In genomic region chr2:237060518-237061312, GRCh38 we compare ENCODE assay signal across 8 cellular contexts. TPM values are rescaled to one million over a fixed set of nuclear protein-coding genes. Genes with fewer than 3 reads are reported as not detected.
DNase-seq lines count a peak whose midpoint lies in the region; ATAC-seq and TF ChIP-seq lines count a peak whose summit lies in the region.

No MANE protein-coding gene starts in this region.

- H3K4me1 ChIP-seq in NT2/D1 (ENCODE audit: insufficient read depth, insufficient read length) (peaks cover 14% of the 10 kb centered on the region), colonic mucosa (no peaks in the 10 kb centered on the region), left lung (peaks cover 0 to 8% of the 10 kb centered on the region in 2 donors), thyroid gland (peaks cover 0 to 17% of the 10 kb centered on the region in 2 donors)

- DNase-seq in DMS 273 (lab: John Stamatoyannopoulos, UW; ENCODE audit: unreplicated experiment) (peak; percentile 85), HPDE6-E6E7 (ENCODE audit: extremely low spot score) (peak; percentile 65), NT2/D1 (ENCODE audit: low read depth, low spot score) (peak; percentile 69), colonic mucosa (peak; percentile 45), left lung (no peak), thyroid gland (peak; percentile 58 to 65)

- H3K27ac ChIP-seq in colonic mucosa (no peak overlapping the region), left lung (no peak overlapping the region), thyroid gland (no peak overlapping the region)

- peak; percentile 90 for ATAC-seq in left lung
- ATAC-seq in GM18867 (IDR thresholded peaks at IDR 0.05; ENCODE audit: unreplicated experiment): no peak
- ATAC-seq in GM18520 (IDR thresholded peaks at IDR 0.05; ENCODE audit: unreplicated experiment): no peak

- H3K27me3 ChIP-seq in NT2/D1 (ENCODE audit: insufficient read depth, insufficient read length) (no peaks in the 10 kb centered on the region), colonic mucosa (no peaks in the 10 kb centered on the region), left lung (no peaks in the 10 kb centered on the region), thyroid gland (no peaks in the 10 kb centered on the region)

- TF ChIP-seq CTCF in colonic mucosa (IDR thresholded peaks at IDR 0.05): peak; percentile 38
- peak; percentile 41 to 62 for TF ChIP-seq CTCF in left lung (IDR thresholded peaks at IDR 0.05)
- TF ChIP-seq CTCF in thyroid gland (IDR thresholded peaks at IDR 0.05): peak in 5 of 6 experiments; percentile 25 to 83 (median 70)

- no peak for TF ChIP-seq POLR2A in thyroid gland (IDR thresholded peaks at IDR 0.05)

- intact Hi-C loops in colonic mucosa (cut with DNase I): loop anchor here (2.0 kb wide), 1 partner anchor 548 kb away; no protein-coding TSS in a partner anchor
- intact Hi-C loops in left lung (cut with DNase I): loop anchor here in 1 of 2 donors (5.0 kb wide), 1 partner anchor 708 kb away; no protein-coding TSS in a partner anchor
- intact Hi-C loops in thyroid gland (cut with DNase I): no loop called here

- H3K9me3 ChIP-seq in NT2/D1 (ENCODE audit: insufficient read depth, low read length) (no peaks in the 10 kb centered on the region), colonic mucosa (no peaks in the 10 kb centered on the region), left lung (no peaks in the 10 kb centered on the region), thyroid gland (no peaks in the 10 kb centered on the region)

- 23 to 28% methylated on average over 15 of the region's 15 CpGs for WGBS in thyroid gland, 2 donors

- H3K36me3 ChIP-seq in NT2/D1 (ENCODE audit: insufficient read depth, insufficient read length, low read length) (no peaks in the 10 kb centered on the region), colonic mucosa (no peaks in the 10 kb centered on the region), left lung (no peaks in the 10 kb centered on the region), thyroid gland (no peaks in the 10 kb centered on the region)

- H3K4me3 ChIP-seq in NT2/D1 (ENCODE audit: insufficient read length, low read depth) (no peak overlapping the region), colonic mucosa (no peak overlapping the region), left lung (no peak overlapping the region), thyroid gland (replicated peaks in 1 of 3) (no peak overlapping the region)

- peak overlapping the region; percentile 42 for H3K9ac ChIP-seq in NT2/D1 (ENCODE audit: insufficient read length, low read depth)
- no peak overlapping the region for H3K9ac ChIP-seq in colonic mucosa (ENCODE audit: low read depth in 2 of 2, low read length in 2 of 2)

RNA-seq across cellular contexts. Expression of gene COPS8, which starts 25.0 kb away (rescaled TPM):
- total RNA-seq in colonic mucosa (10 to 100 TPM; 28.2 to 28.4 TPM), left lung (10 to 100 TPM; 44.4 to 47.2 TPM), thyroid gland (10 to 100 TPM; 57.1 to 84.5 (median 72.4) TPM)

Comparison
In these comparisons a context has a peak if more than half of its experiments do, and no peak if none do; other contexts are left out.
1. DNase-seq: peak in DMS 273 (single experiment), HPDE6-E6E7 (single experiment), NT2/D1 (single experiment), colonic mucosa (single experiment) and thyroid gland (2 of 2); none in left lung (0 of 2).
2. Peak in every context shown above with its lines, with median percentiles within 50 percentile points of each other: CTCF ChIP-seq.